12 cellular contexts compared by ENCODE assay signal in genomic region chr17:68460096-68460495, GRCh38. TPM values are rescaled to one million over a fixed set of nuclear protein-coding genes. Genes with fewer than 3 reads are reported as not detected.
DNase-seq lines count a peak whose midpoint lies in the region; ATAC-seq and TF ChIP-seq lines count a peak whose summit lies in the region.
"Had no signal": no experiment of that assay in that cellular context is flagged by ENCODE, and none has a peak within 500 bp of the region (broad histone marks: within the 10 kb centered on the region; RNA-seq: fewer than 3 reads in every experiment).

No MANE protein-coding gene starts in this region.

- H3K4me1 ChIP-seq in tibial artery = peaks cover 0 to 19% (median 15%) of the 10 kb centered on the region in 4 donors
- H3K4me1 ChIP-seq in vagina = peaks cover 32% of the 10 kb centered on the region

- H3K4me1 Mint-ChIP-seq in activated naive CD4-positive, alpha-beta T cell treated with anti-CD3 and anti-CD28 coated beads, Interleukin-2, amount 50 U/mL, for 24 hours = peaks cover 56% of the 10 kb centered on the region
- peaks cover 62% of the 10 kb centered on the region for H3K4me1 Mint-ChIP-seq in activated naive CD8-positive, alpha-beta T cell treated with anti-CD3 and anti-CD28 coated beads, Interleukin-2, amount 10 ng/mL, durations not matched to agents 7 days and 5 days
- peaks cover 65% of the 10 kb centered on the region for H3K4me1 Mint-ChIP-seq in stimulated activated effector memory CD8-positive, alpha-beta T cell treated with anti-CD3 and anti-CD28 coated beads, Interleukin-12 subunit alpha, Interleukin-12 subunit beta, amount 100 ng/mL, for 72 hours

- H3K27ac Mint-ChIP-seq in activated naive CD4-positive, alpha-beta T cell treated with anti-CD3 and anti-CD28 coated beads, Interleukin-2, amount 50 U/mL, for 24 hours = peak overlapping the region; percentile 94
- H3K27ac Mint-ChIP-seq in activated naive CD8-positive, alpha-beta T cell treated with anti-CD3 and anti-CD28 coated beads, Interleukin-2, amount 10 ng/mL, durations not matched to agents 7 days and 5 days = peak overlapping the region; percentile 98
- H3K27ac Mint-ChIP-seq in stimulated activated effector memory CD8-positive, alpha-beta T cell treated with anti-CD3 and anti-CD28 coated beads, Interleukin-12 subunit alpha, Interleukin-12 subunit beta, amount 100 ng/mL, for 72 hours = peak overlapping the region; percentile 98

- no peak for DNase-seq in activated naive CD4-positive, alpha-beta T cell treated with anti-CD3 and anti-CD28 coated beads, Interleukin-2, amount 50 U/mL, for 16 hours
- no peak for DNase-seq in activated naive CD8-positive, alpha-beta T cell treated with anti-CD3 and anti-CD28 coated beads, Interleukin-2, amount 10 ng/mL, durations not matched to agents 7 days and 5 days
- DNase-seq in stimulated activated effector memory CD8-positive, alpha-beta T cell treated with anti-CD3 and anti-CD28 coated beads, Interleukin-12 subunit alpha, Interleukin-12 subunit beta, amount 100 ng/mL, for 72 hours (ENCODE audit: low spot score in 2 of 2) = peak in 1 of 2 donors; percentile 65
- DNase-seq in tibial artery = no peak
- no peak for DNase-seq in vagina (ENCODE audit: extremely low spot score in 2 of 2)
- DNase-seq: adrenal gland, NCI-H187, occipital lobe had no signal

- POLR2A ChIA-PET in activated naive CD8-positive, alpha-beta T cell treated with anti-CD3 and anti-CD28 coated beads, Interleukin-2, amount 10 ng/mL, durations not matched to agents 7 days and 5 days (lab: Charles Lee) = interaction anchor here (0.5 to 9.3 kb wide), 13 partner anchors 10 to 254 kb away, joined by 3 to 111 read pairs (median 8); partner anchors contain the start of genes AMZ2, ARSG, PRKAR1A and SLC16A6

- TF ChIP-seq CTCF in tibial artery (IDR thresholded peaks at IDR 0.05) (no peak), vagina (IDR thresholded peaks at IDR 0.05) (no peak)

- no peak overlapping the region for H3K4me3 ChIP-seq in tibial artery
- no peak overlapping the region for H3K4me3 ChIP-seq in vagina
- H3K4me3 ChIP-seq: adrenal gland, gastroesophageal sphincter had no signal

- no peaks in the 10 kb centered on the region for H3K36me3 Mint-ChIP-seq in activated naive CD4-positive, alpha-beta T cell treated with anti-CD3 and anti-CD28 coated beads, Interleukin-2, amount 50 U/mL, for 24 hours
- H3K36me3 Mint-ChIP-seq in activated naive CD8-positive, alpha-beta T cell treated with anti-CD3 and anti-CD28 coated beads, Interleukin-2, amount 10 ng/mL, durations not matched to agents 7 days and 5 days = peaks cover 3% of the 10 kb centered on the region
- peaks cover 4% of the 10 kb centered on the region for H3K36me3 Mint-ChIP-seq in stimulated activated effector memory CD8-positive, alpha-beta T cell treated with anti-CD3 and anti-CD28 coated beads, Interleukin-12 subunit alpha, Interleukin-12 subunit beta, amount 100 ng/mL, for 72 hours

- no peak for TF ChIP-seq POLR2A in vagina (IDR thresholded peaks at IDR 0.05)

- H3K27me3 ChIP-seq in tibial artery = no peaks in the 10 kb centered on the region
- no peaks in the 10 kb centered on the region for H3K27me3 ChIP-seq in vagina
- H3K27me3 ChIP-seq: adrenal gland, gastroesophageal sphincter had no signal

- H3K36me3 ChIP-seq in KOPT-K1 (ENCODE audit: insufficient read depth, low read length) (no peaks in the 10 kb centered on the region), tibial artery (no peaks in the 10 kb centered on the region), vagina (no peaks in the 10 kb centered on the region)
- H3K36me3 ChIP-seq: adrenal gland, gastroesophageal sphincter had no signal

- no peaks in the 10 kb centered on the region for H3K9me3 Mint-ChIP-seq in activated naive CD4-positive, alpha-beta T cell treated with anti-CD3 and anti-CD28 coated beads, Interleukin-2, amount 50 U/mL, for 24 hours
- H3K9me3 Mint-ChIP-seq in activated naive CD8-positive, alpha-beta T cell treated with anti-CD3 and anti-CD28 coated beads, Interleukin-2, amount 10 ng/mL, durations not matched to agents 7 days and 5 days = no peaks in the 10 kb centered on the region
- H3K9me3 Mint-ChIP-seq in stimulated activated effector memory CD8-positive, alpha-beta T cell treated with anti-CD3 and anti-CD28 coated beads, Interleukin-12 subunit alpha, Interleukin-12 subunit beta, amount 100 ng/mL, for 72 hours = no peaks in the 10 kb centered on the region

- intact Hi-C loops in tibial artery (cut with DNase I; ENCODE audit: low total_unique reads) (loop anchor here (10.0 kb wide), 2 partner anchors 285 to 295 kb away; no protein-coding TSS in a partner anchor), vagina (cut with DNase I) (loop anchor here (10.0 kb wide), 1 partner anchor 285 kb away; no protein-coding TSS in a partner anchor)

- H3K4me3 Mint-ChIP-seq in activated naive CD4-positive, alpha-beta T cell treated with anti-CD3 and anti-CD28 coated beads, Interleukin-2, amount 50 U/mL, for 24 hours = peak overlapping the region; percentile 8
- H3K4me3 Mint-ChIP-seq in activated naive CD8-positive, alpha-beta T cell treated with anti-CD3 and anti-CD28 coated beads, Interleukin-2, amount 10 ng/mL, durations not matched to agents 7 days and 5 days = peak overlapping the region; percentile 85
- H3K4me3 Mint-ChIP-seq in stimulated activated effector memory CD8-positive, alpha-beta T cell treated with anti-CD3 and anti-CD28 coated beads, Interleukin-12 subunit alpha, Interleukin-12 subunit beta, amount 100 ng/mL, for 72 hours = peak overlapping the region; percentile 90

- no peaks in the 10 kb centered on the region for H3K9me3 ChIP-seq in KOPT-K1 (ENCODE audit: insufficient read depth, low read length, poor library complexity, severe bottlenecking)
- no peaks in the 10 kb centered on the region for H3K9me3 ChIP-seq in tibial artery
- H3K9me3 ChIP-seq in vagina = no peaks in the 10 kb centered on the region
- H3K9me3 ChIP-seq: adrenal gland, gastroesophageal sphincter had no signal

- peak overlapping the region; percentile 57 for H3K27ac ChIP-seq in KOPT-K1 (ENCODE audit: low read depth, low read length, poor library complexity, severe bottlenecking)
- no peak overlapping the region for H3K27ac ChIP-seq in tibial artery
- H3K27ac ChIP-seq in vagina = no peak overlapping the region
- H3K27ac ChIP-seq: adrenal gland, gastroesophageal sphincter had no signal

- no peak for ATAC-seq in activated naive CD8-positive, alpha-beta T cell treated with anti-CD3 and anti-CD28 coated beads, Interleukin-2, amount 10 ng/mL, durations not matched to agents 7 days and 5 days (ENCODE audit: low read depth)
- ATAC-seq in stimulated activated effector memory CD8-positive, alpha-beta T cell treated with anti-CD3 and anti-CD28 coated beads, Interleukin-12 subunit alpha, Interleukin-12 subunit beta, amount 100 ng/mL, for 72 hours = no peak
- ATAC-seq in GM18873 (IDR thresholded peaks at IDR 0.05; ENCODE audit: low FRiP score, unreplicated experiment) = no peak
- ATAC-seq: gastroesophageal sphincter had no signal

- no peaks in the 10 kb centered on the region for H3K27me3 Mint-ChIP-seq in activated naive CD4-positive, alpha-beta T cell treated with anti-CD3 and anti-CD28 coated beads, Interleukin-2, amount 50 U/mL, for 24 hours
- H3K27me3 Mint-ChIP-seq in activated naive CD8-positive, alpha-beta T cell treated with anti-CD3 and anti-CD28 coated beads, Interleukin-2, amount 10 ng/mL, durations not matched to agents 7 days and 5 days = no peaks in the 10 kb centered on the region

RNA-seq across cellular contexts. Expression of gene WIPI1, which starts 2.8 kb away (rescaled TPM):
- total RNA-seq in activated naive CD8-positive, alpha-beta T cell treated with anti-CD3 and anti-CD28 coated beads, Interleukin-2, amount 10 ng/mL, durations not matched to agents 7 days and 5 days = 10 to 100 TPM; 29.7 to 34.8 TPM
- total RNA-seq in vagina = 37.3 TPM

RNA-seq across cellular contexts. Expression of gene PRKAR1A, which starts 52.1 kb away (rescaled TPM):
- 100 to 1,000 TPM; 208 to 226 TPM for total RNA-seq in activated naive CD8-positive, alpha-beta T cell treated with anti-CD3 and anti-CD28 coated beads, Interleukin-2, amount 10 ng/mL, durations not matched to agents 7 days and 5 days
- 186 TPM for total RNA-seq in vagina

Comparison
In these comparisons a context has a peak if more than half of its experiments do, and no peak if none do; other contexts are left out.
1. H3K4me3 Mint-ChIP-seq: peak in every context shown above with its lines; median percentile 90 in stimulated activated effector memory CD8-positive, alpha-beta T cell treated with anti-CD3 and anti-CD28 coated beads, Interleukin-12 subunit alpha, Interleukin-12 subunit beta, amount 100 ng/mL, for 72 hours; 85 in activated naive CD8-positive, alpha-beta T cell treated with anti-CD3 and anti-CD28 coated beads, Interleukin-2, amount 10 ng/mL, durations not matched to agents 7 days and 5 days; 8 in activated naive CD4-positive, alpha-beta T cell treated with anti-CD3 and anti-CD28 coated beads, Interleukin-2, amount 50 U/mL, for 24 hours.